Comparison of ENCODE assay signal across 21 cellular contexts in the genomic region with DNA sequence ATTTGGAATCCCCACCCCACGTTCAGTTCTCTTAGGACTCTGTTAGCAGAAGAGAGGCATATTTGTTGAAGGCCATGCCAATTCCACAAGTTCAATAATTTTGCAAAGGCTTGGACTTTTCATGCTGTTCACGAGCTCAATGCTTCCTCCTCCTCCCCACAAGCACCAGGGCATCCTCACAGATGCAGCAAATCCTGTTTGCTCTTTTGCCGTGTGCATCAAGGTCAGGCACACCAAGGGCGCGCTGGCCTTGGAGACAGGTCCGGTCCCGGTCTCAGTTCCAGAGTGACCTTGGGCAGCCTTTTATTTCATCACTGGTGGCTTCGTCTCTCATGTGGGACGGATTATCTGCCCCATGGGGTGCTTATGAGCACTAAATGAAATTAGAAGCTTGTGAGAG.
"Had no signal": no experiment of that assay in that cellular context is flagged by ENCODE, and none has a peak within 500 bp of the region (broad histone marks: within the 10 kb centered on the region; RNA-seq: fewer than 3 reads in every experiment).

No MANE protein-coding gene starts in this region.

- H3K9me3 Mint-ChIP-seq: IgD-negative memory B cell had no signal

- H3K36me3 ChIP-seq: SJSA1 had no signal

- H3K27me3 ChIP-seq: SJSA1 had no signal

- H3K4me2 ChIP-seq: KMS-11 had no signal

- H3K9ac ChIP-seq: KMS-11 had no signal

- H3K36me3 Mint-ChIP-seq: IgD-negative memory B cell had no signal

- H3K27ac ChIP-seq: KMS-11, SJSA1, SK-N-MC had no signal

- H3K4me3 Mint-ChIP-seq: IgD-negative memory B cell had no signal

- ATAC-seq: K562 had no signal

- H3K4me3 ChIP-seq: K562, SJSA1, SK-N-MC had no signal

- H3K4me1 Mint-ChIP-seq: IgD-negative memory B cell had no signal

- DNase-seq: Kasumi-1, MM.1S, NCI-H1092 treated with DMSO at 0.1 percent for 48 hours, NCI-H1436, NCI-H187, NCI-H2029, NCI-H2081 treated with DMSO at 0.1 percent for 48 hours, NCI-H2171, NCI-H226, NCI-H446, NCI-H510A, NCI-H524 treated with DMSO at 0.1 percent for 48 hours, NCI-H774, Right ventricle myocardium superior, RPMI8226, SIG-M5 had no signal

- H3K9me3 ChIP-seq: SJSA1 had no signal
